In the genomic region with DNA sequence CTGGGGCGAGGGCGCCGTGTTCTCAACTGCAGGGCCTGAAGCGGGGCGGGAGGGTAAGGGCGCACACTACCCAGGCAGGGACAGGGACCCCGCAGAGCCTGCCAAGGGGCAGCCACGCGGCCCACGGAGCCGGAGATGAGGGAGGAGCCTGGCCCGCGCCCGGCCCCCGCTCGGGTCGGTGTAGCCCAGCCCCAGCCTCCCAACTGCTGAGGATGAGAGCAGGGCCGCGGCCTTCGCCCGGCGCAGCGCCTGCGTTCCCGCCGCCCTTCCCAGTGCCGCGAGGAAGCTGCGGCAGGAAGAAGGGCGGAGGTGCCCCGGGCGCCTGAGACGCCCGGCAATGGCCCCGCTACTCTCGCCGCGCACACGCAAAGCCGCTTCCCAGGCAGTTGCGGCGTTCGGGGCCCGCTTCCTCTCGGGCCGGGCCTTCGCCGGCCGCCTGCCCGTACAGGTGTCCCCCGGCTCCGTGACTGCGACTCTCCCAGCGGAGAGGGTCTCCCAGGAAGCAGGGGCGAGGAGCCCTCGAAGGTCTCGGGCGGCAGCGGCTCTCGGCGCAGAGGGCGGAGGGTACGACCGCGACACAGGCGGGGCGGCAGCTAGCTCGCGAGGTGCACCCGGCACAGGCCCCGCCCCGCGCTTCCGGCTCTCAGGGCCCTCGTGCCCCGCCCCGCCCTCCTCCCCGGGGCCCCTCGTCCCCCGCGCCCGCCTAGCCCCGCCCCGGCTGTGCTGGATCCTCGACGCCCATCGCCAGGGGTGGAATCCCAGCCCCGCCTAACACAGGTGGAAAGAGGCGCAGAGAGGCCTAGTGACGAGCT, we compare ENCODE assay signal across 8 cellular contexts. TPM values are rescaled to one million over a fixed set of nuclear protein-coding genes. Genes with fewer than 3 reads are reported as not detected.
DNase-seq lines count a peak whose midpoint lies in the region; ATAC-seq lines count a peak whose summit lies in the region.

No MANE protein-coding gene starts in this region.

- peak overlapping the region; percentile 89 for H3K27ac Mint-ChIP-seq in activated CD4-positive, alpha-beta memory T cell treated with anti-CD3 and anti-CD28 coated beads for 36 hours

- POLR2A ChIA-PET in activated CD4-positive, alpha-beta memory T cell treated with anti-CD3 and anti-CD28 coated beads for 36 hours (lab: Charles Lee), result interaction anchor here (0.9 to 1.6 kb wide), 7 partner anchors 9 to 228 kb away, joined by 3 to 7 read pairs (median 5); a partner anchor contains a TSS

- H3K9me3 Mint-ChIP-seq in activated CD4-positive, alpha-beta memory T cell treated with anti-CD3 and anti-CD28 coated beads for 36 hours, result no peaks in the 10 kb centered on the region

- no peaks in the 10 kb centered on the region for H3K27me3 Mint-ChIP-seq in activated CD4-positive, alpha-beta memory T cell treated with anti-CD3 and anti-CD28 coated beads for 36 hours

- H3K4me1 Mint-ChIP-seq in activated CD4-positive, alpha-beta memory T cell treated with anti-CD3 and anti-CD28 coated beads for 36 hours (ENCODE audit: low read depth), result peaks cover 26% of the 10 kb centered on the region

- peak overlapping the region; percentile 75 for H3K4me3 Mint-ChIP-seq in activated CD4-positive, alpha-beta memory T cell treated with anti-CD3 and anti-CD28 coated beads for 36 hours

- ATAC-seq in GM19438 (IDR thresholded peaks at IDR 0.05; ENCODE audit: low read depth, unreplicated experiment) (peak; percentile 88), HG03558 (IDR thresholded peaks at IDR 0.05; ENCODE audit: extremely low read depth, unreplicated experiment) (peak; percentile 74)

- intact Hi-C loops in activated CD4-positive, alpha-beta memory T cell treated with anti-CD3 and anti-CD28 coated beads for 36 hours (cut with micrococcal nuclease), result loop anchor here (1.0 kb wide), 1 partner anchor 21 kb away; no protein-coding TSS in a partner anchor

- H3K36me3 Mint-ChIP-seq in activated CD4-positive, alpha-beta memory T cell treated with anti-CD3 and anti-CD28 coated beads for 36 hours, result no peaks in the 10 kb centered on the region

- CTCF ChIA-PET in activated CD4-positive, alpha-beta memory T cell treated with anti-CD3 and anti-CD28 coated beads for 36 hours (lab: Charles Lee), result interaction anchor here (0.7 to 2.7 kb wide), 5 partner anchors 9 to 163 kb away, joined by 3 to 25 read pairs (median 4); no protein-coding TSS in a partner anchor

- DNase-seq in CD1c-positive myeloid dendritic cell (ENCODE audit: extremely low spot score) (peak; percentile 93), NCI-H748 (lab: John Stamatoyannopoulos, UW; ENCODE audit: unreplicated experiment) (peak; percentile 98), medulla oblongata (ENCODE audit: extremely low spot score) (peak; percentile 79)
- peak; percentile 95 for DNase-seq in activated CD4-positive, alpha-beta memory T cell treated with anti-CD3 and anti-CD28 coated beads for 36 hours
- DNase-seq in effector CD4-positive, alpha-beta T cell, result peak; percentile 86
- peak; percentile 87 for DNase-seq in stimulated activated CD8-positive, alpha-beta memory T cell treated with anti-CD3 and anti-CD28 coated beads, Interleukin-12 subunit alpha, Interleukin-12 subunit beta, amount 100 ng/mL, for 24 hours (ENCODE audit: extremely low read depth)

RNA-seq across cellular contexts. Expression of a gene that starts 24.8 kb away (rescaled TPM):
- 10 to 100 TPM; 88.6 to 98.2 TPM for total RNA-seq in activated CD4-positive, alpha-beta memory T cell treated with anti-CD3 and anti-CD28 coated beads for 36 hours

RNA-seq across cellular contexts. Expression of a gene that starts 54.7 kb away (rescaled TPM):
- total RNA-seq in activated CD4-positive, alpha-beta memory T cell treated with anti-CD3 and anti-CD28 coated beads for 36 hours, result 1 to 10 TPM; 1.1 to 1.3 TPM

Comparison
In these comparisons a context has a peak if more than half of its experiments do, and no peak if none do; other contexts are left out.
1. Peak in every context shown above with its lines: DNase-seq and ATAC-seq.